In genomic region chr2:154577390-154577789, GRCh38 we compare ENCODE assay signal across 35 cellular contexts.
"Had no signal": no experiment of that assay in that cellular context is flagged by ENCODE, and none has a peak within 500 bp of the region (broad histone marks: within the 10 kb centered on the region; RNA-seq: fewer than 3 reads in every experiment).

No MANE protein-coding gene starts in this region.

- H3K4me1 ChIP-seq: adrenal gland, body of pancreas, breast epithelium had no signal

- FAIRE-seq: TTC549 had no signal

- H3K4me1 Mint-ChIP-seq: activated B cell treated with CpG ODN at 0.5 μM for 24 hours; activated CD4-positive, alpha-beta T cell treated with anti-CD3 and anti-CD28 coated beads, Interleukin-2, amount 10 ng/mL, durations not matched to agents 24 days and 14 days; activated naive CD8-positive, alpha-beta T cell treated with anti-CD3 and anti-CD28 coated beads for 36 hours; activated T-helper 17 cell treated with anti-CD3 and anti-CD28 coated beads, Interleukin-2, amount 50 U/mL, for 72 hours had no signal

- H3K36me3 ChIP-seq: adrenal gland, brain microvascular endothelial cell, breast epithelium had no signal

- H3K4me3 ChIP-seq: adrenal gland, body of pancreas, breast epithelium had no signal

- H3K9me3 ChIP-seq: adrenal gland, body of pancreas had no signal

- ATAC-seq: activated CD8-positive, alpha-beta T cell treated with anti-CD3 and anti-CD28 coated beads for 36 hours; activated naive CD4-positive, alpha-beta T cell treated with anti-CD3 and anti-CD28 coated beads, Interleukin-2, amount 50 U/mL, for 72 hours; activated T-cell treated with anti-CD3 and anti-CD28 coated beads, Interleukin-2, amount 50 U/mL, for 4 hours; activated T-cell treated with anti-CD3 and anti-CD28 coated beads, Interleukin-2, amount 50 U/mL, for 72 hours; activated T-helper 17 cell treated with anti-CD3 and anti-CD28 coated beads, Interleukin-2, amount 50 U/mL, for 72 hours; body of pancreas had no signal

- H3K27me3 Mint-ChIP-seq: activated B cell treated with CpG ODN at 0.5 μM for 24 hours; activated CD4-positive, alpha-beta memory T cell treated with anti-CD3 and anti-CD28 coated beads for 36 hours; activated CD4-positive, alpha-beta T cell treated with anti-CD3 and anti-CD28 coated beads, Interleukin-2, amount 10 ng/mL, durations not matched to agents 24 days and 14 days; activated CD8-positive, alpha-beta T cell treated with anti-CD3 and anti-CD28 coated beads for 36 hours; activated naive CD8-positive, alpha-beta T cell treated with anti-CD3 and anti-CD28 coated beads for 36 hours; activated T-helper 17 cell treated with anti-CD3 and anti-CD28 coated beads, Interleukin-2, amount 50 U/mL, for 72 hours had no signal

- H3K27me3 ChIP-seq: adrenal gland, body of pancreas, brain microvascular endothelial cell, breast epithelium had no signal

- H3K9me3 Mint-ChIP-seq: activated CD4-positive, alpha-beta T cell treated with anti-CD3 and anti-CD28 coated beads, Interleukin-2, amount 10 ng/mL, durations not matched to agents 24 days and 14 days; activated T-helper 1 cell treated with anti-CD3 and anti-CD28 coated beads, Interleukin-12 subunit alpha, Interleukin-12 subunit beta, Interleukin-2, Interleukin-4 antibody, amounts not matched to agents 30 ng/mL and 10 ng/mL and 1 ng/mL, durations not matched to agents 14 hours and 24 hours and 36 hours; T-helper 2 cell treated with Interferon-gamma antibody and Interleukin-4, amounts not matched to agents 5 μg/mL and 100 μg/mL, for 36 hours had no signal

- DNase-seq: activated B cell treated with CpG ODN at 0.5 μM for 24 hours; activated CD4-positive, alpha-beta memory T cell treated with anti-CD3 and anti-CD28 coated beads for 36 hours; activated CD4-positive, alpha-beta T cell treated with anti-CD3 and anti-CD28 coated beads for 4 hours; activated CD4-positive, alpha-beta T cell treated with anti-CD3 and anti-CD28 coated beads, Interleukin-2, amount 10 ng/mL, durations not matched to agents 24 days and 14 days; activated CD4-positive, alpha-beta T cell treated with anti-CD3 and anti-CD28 coated beads, Interleukin-2, amount 50 U/mL, for 1 hour; activated CD4-positive, alpha-beta T cell treated with anti-CD3 and anti-CD28 coated beads, Interleukin-2, amount 50 U/mL, for 4 hours; activated CD4-positive, CD25-positive, alpha-beta regulatory T cell treated with anti-CD3 and anti-CD28 coated beads, Interleukin-2, amount 50 U/mL, for 72 hours; activated CD8-positive, alpha-beta memory T cell treated with anti-CD3 and anti-CD28 coated beads, Interleukin-2, amount 50 U/mL, for 4 hours; activated CD8-positive, alpha-beta T cell treated with anti-CD3 and anti-CD28 coated beads for 36 hours; activated effector memory CD4-positive, alpha-beta T cell treated with anti-CD3 and anti-CD28 coated beads, Interleukin-2, amount 50 U/mL, for 16 hours; activated gamma-delta T cell treated with Interleukin-2 at 50 U/mL for 16 hours; activated naive CD4-positive, alpha-beta T cell; activated naive CD4-positive, alpha-beta T cell treated with anti-CD3 and anti-CD28 coated beads for 36 hours; activated naive CD4-positive, alpha-beta T cell treated with anti-CD3 and anti-CD28 coated beads, Interleukin-2, amount 50 U/mL, for 16 hours; activated naive CD8-positive, alpha-beta T cell treated with anti-CD3 and anti-CD28 coated beads for 36 hours; activated T-cell treated with anti-CD3 and anti-CD28 coated beads for 4 hours; activated T-cell treated with anti-CD3 and anti-CD28 coated beads, Interleukin-2, amount 50 U/mL, for 1 hour; activated T-cell treated with anti-CD3 and anti-CD28 coated beads, Interleukin-2, amount 50 U/mL, for 4 hours; activated T-cell treated with anti-CD3 and anti-CD28 coated beads, Interleukin-2, amount 50 U/mL, for 72 hours; adrenal gland; amniotic stem cell; body of pancreas; brain microvascular endothelial cell; central memory CD4-positive, alpha-beta T cell; T-helper 1 cell; T-helper 2 cell; T-helper 9 cell had no signal

- H3K27ac Mint-ChIP-seq: activated B cell treated with CpG ODN at 0.5 μM for 24 hours; activated CD4-positive, alpha-beta memory T cell treated with anti-CD3 and anti-CD28 coated beads for 36 hours; activated CD4-positive, alpha-beta T cell treated with anti-CD3 and anti-CD28 coated beads, Interleukin-2, amount 10 ng/mL, durations not matched to agents 24 days and 14 days; activated CD8-positive, alpha-beta T cell treated with anti-CD3 and anti-CD28 coated beads for 36 hours; activated naive CD4-positive, alpha-beta T cell treated with anti-CD3 and anti-CD28 coated beads for 36 hours; activated naive CD4-positive, alpha-beta T cell treated with anti-CD3 and anti-CD28 coated beads, Interleukin-2, amount 50 U/mL, for 72 hours; activated naive CD8-positive, alpha-beta T cell treated with anti-CD3 and anti-CD28 coated beads for 36 hours; activated T-cell treated with anti-CD3 and anti-CD28 coated beads, Interleukin-2, amount 50 U/mL, for 72 hours; activated T-helper 1 cell treated with anti-CD3 and anti-CD28 coated beads, Interleukin-12 subunit alpha, Interleukin-12 subunit beta, Interleukin-2, Interleukin-4 antibody, amounts not matched to agents 30 ng/mL and 10 ng/mL and 1 ng/mL, durations not matched to agents 14 hours and 24 hours and 36 hours; activated T-helper 17 cell treated with anti-CD3 and anti-CD28 coated beads, Interleukin-2, amount 50 U/mL, for 72 hours; T-helper 1 cell treated with Interleukin-12 subunit alpha and Interleukin-12 subunit beta and Interleukin-4 antibody, amounts not matched to agents 30 μg/mL and 1 μg/mL, for 36 hours; T-helper 2 cell treated with Interferon-gamma antibody and Interleukin-4, amounts not matched to agents 5 μg/mL and 100 μg/mL, for 36 hours had no signal

- H3K4me3 Mint-ChIP-seq: activated B cell treated with CpG ODN at 0.5 μM for 24 hours; activated CD4-positive, alpha-beta memory T cell treated with anti-CD3 and anti-CD28 coated beads for 36 hours; activated CD4-positive, alpha-beta T cell treated with anti-CD3 and anti-CD28 coated beads, Interleukin-2, amount 10 ng/mL, durations not matched to agents 24 days and 14 days; activated CD8-positive, alpha-beta T cell treated with anti-CD3 and anti-CD28 coated beads for 36 hours; activated naive CD4-positive, alpha-beta T cell treated with anti-CD3 and anti-CD28 coated beads for 36 hours; activated naive CD8-positive, alpha-beta T cell treated with anti-CD3 and anti-CD28 coated beads for 36 hours; activated T-cell treated with anti-CD3 and anti-CD28 coated beads, Interleukin-2, amount 50 U/mL, for 4 hours; activated T-cell treated with anti-CD3 and anti-CD28 coated beads, Interleukin-2, amount 50 U/mL, for 72 hours; activated T-helper 1 cell treated with anti-CD3 and anti-CD28 coated beads, Interleukin-12 subunit alpha, Interleukin-12 subunit beta, Interleukin-2, Interleukin-4 antibody, amounts not matched to agents 30 ng/mL and 10 ng/mL and 1 ng/mL, durations not matched to agents 14 hours and 24 hours and 36 hours; activated T-helper 17 cell treated with anti-CD3 and anti-CD28 coated beads, Interleukin-2, amount 50 U/mL, for 72 hours; T-helper 1 cell treated with Interleukin-12 subunit alpha and Interleukin-12 subunit beta and Interleukin-4 antibody, amounts not matched to agents 30 μg/mL and 1 μg/mL, for 36 hours; T-helper 2 cell treated with Interferon-gamma antibody and Interleukin-4, amounts not matched to agents 5 μg/mL and 100 μg/mL, for 36 hours had no signal

- H3K27ac ChIP-seq: adrenal gland, body of pancreas, brain microvascular endothelial cell, breast epithelium, VCaP had no signal

- H3K36me3 Mint-ChIP-seq: activated CD4-positive, alpha-beta memory T cell treated with anti-CD3 and anti-CD28 coated beads for 36 hours; activated naive CD4-positive, alpha-beta T cell treated with anti-CD3 and anti-CD28 coated beads, Interleukin-2, amount 50 U/mL, for 72 hours; activated naive CD8-positive, alpha-beta T cell treated with anti-CD3 and anti-CD28 coated beads for 36 hours had no signal
